In genomic region chr15:86183765-86184491, GRCh38 we compare ENCODE assay signal across 12 cellular contexts.
A peak's percentile ranks its signal among the peaks of the same experiment; 100 is the strongest.
DNase-seq lines count a peak whose midpoint lies in the region; ATAC-seq, FAIRE-seq and TF ChIP-seq lines count a peak whose summit lies in the region.
"Had no signal": no experiment of that assay in that cellular context is flagged by ENCODE, and none has a peak within 500 bp of the region (broad histone marks: within the 10 kb centered on the region; RNA-seq: fewer than 3 reads in every experiment).

No MANE protein-coding gene starts in this region.

- H3K36me3 Mint-ChIP-seq in activated T-helper 17 cell treated with anti-CD3 and anti-CD28 coated beads, Interleukin-2, amount 50 U/mL, for 72 hours (ENCODE audit: low read depth), result no peaks in the 10 kb centered on the region
- H3K36me3 Mint-ChIP-seq in chondrocyte (ENCODE audit: low read depth), result no peaks in the 10 kb centered on the region
- H3K36me3 Mint-ChIP-seq: activated naive CD4-positive, alpha-beta T cell treated with anti-CD3 and anti-CD28 coated beads, Interleukin-2, amount 50 U/mL, for 24 hours had no signal

- no peaks in the 10 kb centered on the region for H3K36me3 ChIP-seq in ascending aorta
- H3K36me3 ChIP-seq: heart right ventricle had no signal

- DNase-seq in D721Med (ENCODE audit: insufficient read length, low spot score) (no peak), retinal pigment epithelial cell (ENCODE audit: low read depth) (peak; percentile 48), ascending aorta (ENCODE audit: low spot score in 2 of 2) (no peak), medulla oblongata (ENCODE audit: extremely low spot score) (no peak), chondrocyte (ENCODE audit: low spot score) (no peak)
- DNase-seq: heart right ventricle, NCI-H1092 treated with DMSO at 0.1 percent for 48 hours had no signal

- H3K27me3 Mint-ChIP-seq in activated T-helper 17 cell treated with anti-CD3 and anti-CD28 coated beads, Interleukin-2, amount 50 U/mL, for 72 hours, result peaks cover 27% of the 10 kb centered on the region
- H3K27me3 Mint-ChIP-seq in chondrocyte (ENCODE audit: low read depth), result peaks cover 2% of the 10 kb centered on the region

- H3K4me3 ChIP-seq in retinal pigment epithelial cell (ENCODE audit: low read length) (no peak overlapping the region), ascending aorta (no peak overlapping the region)
- H3K4me3 ChIP-seq: heart right ventricle, lung had no signal

- H3K27ac ChIP-seq in ascending aorta, result no peak overlapping the region
- H3K27ac ChIP-seq: heart right ventricle had no signal

- no peaks in the 10 kb centered on the region for H3K4me1 ChIP-seq in ascending aorta
- H3K4me1 ChIP-seq: heart right ventricle had no signal

- H3K9me3 Mint-ChIP-seq in activated T-helper 17 cell treated with anti-CD3 and anti-CD28 coated beads, Interleukin-2, amount 50 U/mL, for 72 hours, result no peaks in the 10 kb centered on the region
- no peaks in the 10 kb centered on the region for H3K9me3 Mint-ChIP-seq in chondrocyte (ENCODE audit: low read depth)
- H3K9me3 Mint-ChIP-seq: activated naive CD4-positive, alpha-beta T cell treated with anti-CD3 and anti-CD28 coated beads, Interleukin-2, amount 50 U/mL, for 24 hours had no signal

- no peak overlapping the region for H3K27ac Mint-ChIP-seq in activated T-helper 17 cell treated with anti-CD3 and anti-CD28 coated beads, Interleukin-2, amount 50 U/mL, for 72 hours
- H3K27ac Mint-ChIP-seq in chondrocyte (ENCODE audit: unreplicated experiment), result no peak overlapping the region
- H3K27ac Mint-ChIP-seq: activated naive CD4-positive, alpha-beta T cell treated with anti-CD3 and anti-CD28 coated beads, Interleukin-2, amount 50 U/mL, for 24 hours had no signal

- peak; percentile 79 for FAIRE-seq in D721Med (lab: Jason Lieb, UNC)

- no peak for TF ChIP-seq CTCF in D721Med (IDR thresholded peaks at IDR 0.05; ENCODE audit: insufficient read depth, missing control alignments)
- no peak for TF ChIP-seq CTCF in retinal pigment epithelial cell (conservative IDR thresholded peaks at IDR 0.05; ENCODE audit: low read depth, low read length)
- TF ChIP-seq CTCF in ascending aorta (IDR thresholded peaks at IDR 0.05), result no peak
- TF ChIP-seq CTCF in chondrocyte (IDR thresholded peaks at IDR 0.05), result no peak

- H3K4me1 Mint-ChIP-seq in activated T-helper 17 cell treated with anti-CD3 and anti-CD28 coated beads, Interleukin-2, amount 50 U/mL, for 72 hours, result no peaks in the 10 kb centered on the region
- no peaks in the 10 kb centered on the region for H3K4me1 Mint-ChIP-seq in chondrocyte (ENCODE audit: low read depth)
- H3K4me1 Mint-ChIP-seq: activated naive CD4-positive, alpha-beta T cell treated with anti-CD3 and anti-CD28 coated beads, Interleukin-2, amount 50 U/mL, for 24 hours had no signal

- ATAC-seq in HG03060 (IDR thresholded peaks at IDR 0.05; ENCODE audit: low read depth, unreplicated experiment) (peak; percentile 84), GM19467 (IDR thresholded peaks at IDR 0.05; ENCODE audit: unreplicated experiment) (no peak)
- peak; percentile 98 for ATAC-seq in activated T-helper 17 cell treated with anti-CD3 and anti-CD28 coated beads, Interleukin-2, amount 50 U/mL, for 72 hours (replicated peaks)
- ATAC-seq: heart right ventricle had no signal

- H3K4me3 Mint-ChIP-seq in activated T-helper 17 cell treated with anti-CD3 and anti-CD28 coated beads, Interleukin-2, amount 50 U/mL, for 72 hours, result no peak overlapping the region
- no peak overlapping the region for H3K4me3 Mint-ChIP-seq in chondrocyte (ENCODE audit: unreplicated experiment)
- H3K4me3 Mint-ChIP-seq: activated naive CD4-positive, alpha-beta T cell treated with anti-CD3 and anti-CD28 coated beads, Interleukin-2, amount 50 U/mL, for 24 hours had no signal

- intact Hi-C loops in ascending aorta (cut with DNase I), result no loop called here

- no peaks in the 10 kb centered on the region for H3K9me3 ChIP-seq in ascending aorta
- H3K9me3 ChIP-seq: heart right ventricle had no signal

- H3K27me3 ChIP-seq in ascending aorta, result no peaks in the 10 kb centered on the region
- H3K27me3 ChIP-seq: heart right ventricle had no signal
